ENCODE assay signal across 8 cellular contexts in genomic region chr19:54207908-54208783, GRCh38. TPM values are rescaled to one million over a fixed set of nuclear protein-coding genes. Genes with fewer than 3 reads are reported as not detected.
A peak's percentile ranks its signal among the peaks of the same experiment; 100 is the strongest.
DNase-seq lines count a peak whose midpoint lies in the region; ATAC-seq and TF ChIP-seq lines count a peak whose summit lies in the region.

No MANE protein-coding gene starts in this region.

- H3K4me1 ChIP-seq in esophagus muscularis mucosa (peaks cover 65 to 74% (median 73%) of the 10 kb centered on the region in 4 donors), vagina (peaks cover 63% of the 10 kb centered on the region)

- peaks cover 4% of the 10 kb centered on the region for H3K9me3 Mint-ChIP-seq in activated CD4-positive, alpha-beta T cell treated with anti-CD3 and anti-CD28 coated beads, Interleukin-2, amount 10 ng/mL, durations not matched to agents 24 days and 14 days
- H3K9me3 Mint-ChIP-seq in nephron: no peaks in the 10 kb centered on the region

- H3K4me1 Mint-ChIP-seq in activated CD4-positive, alpha-beta T cell treated with anti-CD3 and anti-CD28 coated beads, Interleukin-2, amount 10 ng/mL, durations not matched to agents 24 days and 14 days: peaks cover 72% of the 10 kb centered on the region
- H3K4me1 Mint-ChIP-seq in nephron: peaks cover 59% of the 10 kb centered on the region

- no peaks in the 10 kb centered on the region for H3K27me3 Mint-ChIP-seq in activated CD4-positive, alpha-beta T cell treated with anti-CD3 and anti-CD28 coated beads, Interleukin-2, amount 10 ng/mL, durations not matched to agents 24 days and 14 days
- no peaks in the 10 kb centered on the region for H3K27me3 Mint-ChIP-seq in nephron (ENCODE audit: low read depth)

- H3K4me3 Mint-ChIP-seq in activated CD4-positive, alpha-beta T cell treated with anti-CD3 and anti-CD28 coated beads, Interleukin-2, amount 10 ng/mL, durations not matched to agents 24 days and 14 days: peak overlapping the region; percentile 95
- peak overlapping the region in 2 of 3 experiments; percentile 12 to 14 for H3K4me3 Mint-ChIP-seq in nephron

- H3K27me3 ChIP-seq in esophagus muscularis mucosa (no peaks in the 10 kb centered on the region), vagina (no peaks in the 10 kb centered on the region)

- H3K27ac Mint-ChIP-seq in activated CD4-positive, alpha-beta T cell treated with anti-CD3 and anti-CD28 coated beads, Interleukin-2, amount 10 ng/mL, durations not matched to agents 24 days and 14 days: peak overlapping the region; percentile 95
- H3K27ac Mint-ChIP-seq in nephron: peak overlapping the region; percentile 38 to 73 (median 50)

- H3K27ac ChIP-seq in 22Rv1 (peak overlapping the region; percentile 58), esophagus muscularis mucosa (replicated peaks in 1 of 4) (peak overlapping the region; percentile 70 to 79 (median 76)), vagina (peak overlapping the region; percentile 81)

- intact Hi-C loops in activated CD4-positive, alpha-beta T cell treated with anti-CD3 and anti-CD28 coated beads, Interleukin-2, amount 10 ng/mL, durations not matched to agents 24 days and 14 days (cut with micrococcal nuclease): loop anchor here (1.0 to 10.0 kb wide), 4 partner anchors 8 to 1047 kb away; partner anchors contain the start of genes LENG8, PPP6R1 and RPS9
- intact Hi-C loops in esophagus muscularis mucosa (cut with DNase I) (no loop called here), vagina (cut with DNase I) (no loop called here)

- no peaks in the 10 kb centered on the region for H3K9me3 ChIP-seq in esophagus muscularis mucosa
- H3K9me3 ChIP-seq in vagina: no peaks in the 10 kb centered on the region

- H3K36me3 Mint-ChIP-seq in activated CD4-positive, alpha-beta T cell treated with anti-CD3 and anti-CD28 coated beads, Interleukin-2, amount 10 ng/mL, durations not matched to agents 24 days and 14 days (ENCODE audit: low read depth): peaks cover 83% of the 10 kb centered on the region
- H3K36me3 Mint-ChIP-seq in nephron (ENCODE audit: low read depth): peaks cover 71% of the 10 kb centered on the region

- no peak for TF ChIP-seq CTCF in 22Rv1 (IDR thresholded peaks at IDR 0.05)
- TF ChIP-seq CTCF in esophagus muscularis mucosa (IDR thresholded peaks at IDR 0.05): no peak
- TF ChIP-seq CTCF in nephron (IDR thresholded peaks at IDR 0.05; ENCODE audit: unreplicated experiment in 3 of 3): no peak
- no peak for TF ChIP-seq CTCF in vagina (IDR thresholded peaks at IDR 0.05)

- TF ChIP-seq EP300 in esophagus muscularis mucosa (IDR thresholded peaks at IDR 0.05): peak; percentile 41

- ATAC-seq in GM19043 (IDR thresholded peaks at IDR 0.05; ENCODE audit: low read depth, unreplicated experiment): peak; percentile 39
- no peak for ATAC-seq in HG03159 (IDR thresholded peaks at IDR 0.05; ENCODE audit: unreplicated experiment)

- DNase-seq in HuH-7 (ENCODE audit: low spot score): peak; percentile 53
- DNase-seq in activated CD4-positive, alpha-beta T cell treated with anti-CD3 and anti-CD28 coated beads, Interleukin-2, amount 10 ng/mL, durations not matched to agents 24 days and 14 days: peak; percentile 76
- DNase-seq in esophagus muscularis mucosa (ENCODE audit: extremely low spot score): peak; percentile 92
- DNase-seq in vagina (ENCODE audit: extremely low spot score in 2 of 2): no peak

- H3K36me3 ChIP-seq in esophagus muscularis mucosa (peaks cover 35 to 60% (median 54%) of the 10 kb centered on the region in 4 donors), vagina (peaks cover 0 to 52% of the 10 kb centered on the region in 2 donors)

- WGBS in esophagus muscularis mucosa: 61% methylated on average over 15 of the region's 21 CpGs

- no peak for TF ChIP-seq POLR2A in esophagus muscularis mucosa (IDR thresholded peaks at IDR 0.05; ENCODE audit: low read depth)
- no peak for TF ChIP-seq POLR2A in vagina (IDR thresholded peaks at IDR 0.05)

- no peak overlapping the region for H3K4me3 ChIP-seq in esophagus muscularis mucosa
- H3K4me3 ChIP-seq in vagina: no peak overlapping the region

RNA-seq across cellular contexts. Expression of gene RPS9, which starts 7.5 kb away (rescaled TPM):
- 1,530 and 1,555 TPM in 2 replicates for total RNA-seq in activated CD4-positive, alpha-beta T cell treated with anti-CD3 and anti-CD28 coated beads, Interleukin-2, amount 10 ng/mL, durations not matched to agents 24 days and 14 days
- total RNA-seq in esophagus muscularis mucosa (1,000 to 10,000 TPM; 1,410 to 2,465 (median 1,750) TPM), vagina (1,892 TPM)

RNA-seq across cellular contexts. Expression of gene LILRB3, which starts 14.7 kb away (rescaled TPM):
- 0.26 TPM in 1 of 2 replicates, not detected in the other for total RNA-seq in activated CD4-positive, alpha-beta T cell treated with anti-CD3 and anti-CD28 coated beads, Interleukin-2, amount 10 ng/mL, durations not matched to agents 24 days and 14 days
- total RNA-seq in esophagus muscularis mucosa (10 to 100 TPM in 2 of 4 donors, 1 to 10 TPM in 2; 9.1 to 36.1 (median 11.3) TPM), vagina (20.4 TPM)

RNA-seq across cellular contexts. Expression of gene TSEN34, which starts 17.0 kb away (rescaled TPM):
- 17.9 and 18.4 TPM in 2 replicates for total RNA-seq in activated CD4-positive, alpha-beta T cell treated with anti-CD3 and anti-CD28 coated beads, Interleukin-2, amount 10 ng/mL, durations not matched to agents 24 days and 14 days
- total RNA-seq in esophagus muscularis mucosa (100 to 1,000 TPM in 1 of 4 donors, 10 to 100 TPM in 3; 49.4 to 103 (median 86.8) TPM), vagina (52.3 TPM)

RNA-seq across cellular contexts. Expression of gene MBOAT7, which starts 18.8 kb away (rescaled TPM):
- 289 and 291 TPM in 2 replicates for total RNA-seq in activated CD4-positive, alpha-beta T cell treated with anti-CD3 and anti-CD28 coated beads, Interleukin-2, amount 10 ng/mL, durations not matched to agents 24 days and 14 days
- total RNA-seq in esophagus muscularis mucosa (10 to 100 TPM; 40.3 to 83.2 (median 59.4) TPM), vagina (76.6 TPM)

RNA-seq across cellular contexts. Expression of gene LILRA6, which starts 34.4 kb away (rescaled TPM):
- 0.09 TPM in 1 of 2 replicates, not detected in the other for total RNA-seq in activated CD4-positive, alpha-beta T cell treated with anti-CD3 and anti-CD28 coated beads, Interleukin-2, amount 10 ng/mL, durations not matched to agents 24 days and 14 days
- 1 to 10 TPM in 3 of 4 donors, under 1 TPM in 1; 0.86 to 2.9 (median 2.6) TPM for total RNA-seq in esophagus muscularis mucosa
- total RNA-seq in vagina: 1.5 TPM

Comparison
In these comparisons a context has a peak if more than half of its experiments do, and no peak if none do; other contexts are left out.
1. DNase-seq: peak in HuH-7 (single experiment), activated CD4-positive, alpha-beta T cell treated with anti-CD3 and anti-CD28 coated beads, Interleukin-2, amount 10 ng/mL, durations not matched to agents 24 days and 14 days (single experiment) and esophagus muscularis mucosa (single experiment); none in vagina (0 of 2).
2. Peak in every context shown above with its lines, with median percentiles within 50 percentile points of each other: H3K27ac ChIP-seq.